In genomic region chr1:21468597-21468996, GRCh38 we compare ENCODE assay signal across 10 cellular contexts. TPM values are rescaled to one million over a fixed set of nuclear protein-coding genes. Genes with fewer than 3 reads are reported as not detected.
DNase-seq lines count a peak whose midpoint lies in the region; ATAC-seq and TF ChIP-seq lines count a peak whose summit lies in the region.
"Had no signal": no experiment of that assay in that cellular context is flagged by ENCODE, and none has a peak within 500 bp of the region (broad histone marks: within the 10 kb centered on the region; RNA-seq: fewer than 3 reads in every experiment).

No MANE protein-coding gene starts in this region.

- TF ChIP-seq CTCF in OCI-LY3 (IDR thresholded peaks at IDR 0.05; ENCODE audit: low read depth, low read length) (peak; percentile 27; the same call in 1 of the 2 replicates), fibroblast of mammary gland (conservative IDR thresholded peaks at IDR 0.05; ENCODE audit: control insufficient read depth, insufficient read depth, low read depth, low read length) (peak; percentile 50)

- no peaks in the 10 kb centered on the region for H3K4me1 ChIP-seq in OCI-LY3 (ENCODE audit: low read length)

- H3K9me3 Mint-ChIP-seq in activated naive CD8-positive, alpha-beta T cell treated with anti-CD3 and anti-CD28 coated beads, Interleukin-2, amount 50 U/mL, for 24 hours: no peaks in the 10 kb centered on the region
- no peaks in the 10 kb centered on the region for H3K9me3 Mint-ChIP-seq in activated naive CD8-positive, alpha-beta T cell treated with anti-CD3 and anti-CD28 coated beads for 36 hours
- H3K9me3 Mint-ChIP-seq: activated T-helper 17 cell treated with anti-CD3 and anti-CD28 coated beads, Interleukin-2, amount 50 U/mL, for 72 hours had no signal

- H3K27ac ChIP-seq in OCI-LY3 (ENCODE audit: low read length): no peak overlapping the region

- H3K79me2 ChIP-seq in OCI-LY3 (ENCODE audit: low read length): no peaks in the 10 kb centered on the region

- H3K27me3 ChIP-seq in OCI-LY3 (ENCODE audit: low read depth, low read length): no peaks in the 10 kb centered on the region

- no peak for ATAC-seq in activated naive CD8-positive, alpha-beta T cell treated with anti-CD3 and anti-CD28 coated beads, Interleukin-2, amount 50 U/mL, for 24 hours
- ATAC-seq: activated T-helper 17 cell treated with anti-CD3 and anti-CD28 coated beads, Interleukin-2, amount 50 U/mL, for 72 hours had no signal

- no peak overlapping the region for H3K4me3 Mint-ChIP-seq in activated naive CD8-positive, alpha-beta T cell treated with anti-CD3 and anti-CD28 coated beads, Interleukin-2, amount 50 U/mL, for 24 hours
- no peak overlapping the region for H3K4me3 Mint-ChIP-seq in activated naive CD8-positive, alpha-beta T cell treated with anti-CD3 and anti-CD28 coated beads for 36 hours
- H3K4me3 Mint-ChIP-seq: activated T-helper 17 cell treated with anti-CD3 and anti-CD28 coated beads, Interleukin-2, amount 50 U/mL, for 72 hours had no signal

- H3K4me2 ChIP-seq in OCI-LY3 (ENCODE audit: low read length): no peak overlapping the region

- H3K36me3 Mint-ChIP-seq in activated naive CD8-positive, alpha-beta T cell treated with anti-CD3 and anti-CD28 coated beads, Interleukin-2, amount 50 U/mL, for 24 hours (ENCODE audit: low read depth): no peaks in the 10 kb centered on the region
- H3K36me3 Mint-ChIP-seq in activated naive CD8-positive, alpha-beta T cell treated with anti-CD3 and anti-CD28 coated beads for 36 hours: no peaks in the 10 kb centered on the region

- H3K4me3 ChIP-seq in OCI-LY3 (ENCODE audit: low read length): no peak overlapping the region
- no peak overlapping the region for H3K4me3 ChIP-seq in fibroblast of mammary gland (ENCODE audit: control insufficient read depth, low read depth, low read length)

- no peaks in the 10 kb centered on the region for H4K20me1 ChIP-seq in OCI-LY3 (ENCODE audit: insufficient read depth, low read length)

- no peaks in the 10 kb centered on the region for H3K36me3 ChIP-seq in OCI-LY3 (replicated peaks; ENCODE audit: low read depth, low read length)

- H2AFZ ChIP-seq in OCI-LY3 (ENCODE audit: low read depth, low read length): no peak overlapping the region

- no peaks in the 10 kb centered on the region for H3K9me3 ChIP-seq in OCI-LY3 (ENCODE audit: insufficient read depth, low read length)

- peak; percentile 40 for DNase-seq in activated naive CD8-positive, alpha-beta T cell treated with anti-CD3 and anti-CD28 coated beads, Interleukin-2, amount 50 U/mL, for 24 hours
- no peak for DNase-seq in activated naive CD8-positive, alpha-beta T cell treated with anti-CD3 and anti-CD28 coated beads for 36 hours
- peak; percentile 56 for DNase-seq in fibroblast of mammary gland (ENCODE audit: low read depth)
- peak; percentile 66 for DNase-seq in stimulated activated CD8-positive, alpha-beta memory T cell treated with anti-CD3 and anti-CD28 coated beads, Interleukin-4, amount 100 ng/mL, for 48 hours
- no peak for DNase-seq in NCI-H1436 treated with DMSO at 0.1 percent for 48 hours (lab: John Stamatoyannopoulos, UW)
- no peak for DNase-seq in Ammon's horn (ENCODE audit: low spot score)
- no peak for DNase-seq in putamen (ENCODE audit: low spot score)
- DNase-seq: NCI-H2171 had no signal

- H3K9ac ChIP-seq in OCI-LY3 (ENCODE audit: low read length): no peak overlapping the region

- no peaks in the 10 kb centered on the region for H3K4me1 Mint-ChIP-seq in activated naive CD8-positive, alpha-beta T cell treated with anti-CD3 and anti-CD28 coated beads, Interleukin-2, amount 50 U/mL, for 24 hours
- no peaks in the 10 kb centered on the region for H3K4me1 Mint-ChIP-seq in activated naive CD8-positive, alpha-beta T cell treated with anti-CD3 and anti-CD28 coated beads for 36 hours
- H3K4me1 Mint-ChIP-seq: activated T-helper 17 cell treated with anti-CD3 and anti-CD28 coated beads, Interleukin-2, amount 50 U/mL, for 72 hours had no signal

- no peak overlapping the region for H3K27ac Mint-ChIP-seq in activated naive CD8-positive, alpha-beta T cell treated with anti-CD3 and anti-CD28 coated beads, Interleukin-2, amount 50 U/mL, for 24 hours
- H3K27ac Mint-ChIP-seq in activated naive CD8-positive, alpha-beta T cell treated with anti-CD3 and anti-CD28 coated beads for 36 hours: no peak overlapping the region

- no peaks in the 10 kb centered on the region for H3K27me3 Mint-ChIP-seq in activated naive CD8-positive, alpha-beta T cell treated with anti-CD3 and anti-CD28 coated beads, Interleukin-2, amount 50 U/mL, for 24 hours
- H3K27me3 Mint-ChIP-seq in activated naive CD8-positive, alpha-beta T cell treated with anti-CD3 and anti-CD28 coated beads for 36 hours: no peaks in the 10 kb centered on the region
- H3K27me3 Mint-ChIP-seq: activated T-helper 17 cell treated with anti-CD3 and anti-CD28 coated beads, Interleukin-2, amount 50 U/mL, for 72 hours had no signal

RNA-seq across cellular contexts. Expression of gene NBPF3, which starts 28.7 kb away (rescaled TPM):
- total RNA-seq in activated naive CD8-positive, alpha-beta T cell treated with anti-CD3 and anti-CD28 coated beads for 36 hours: 1 to 10 TPM; 3.9 to 4.2 TPM

RNA-seq across cellular contexts. Expression of gene ALPL, which starts 40.6 kb away (rescaled TPM):
- not detected for total RNA-seq in activated naive CD8-positive, alpha-beta T cell treated with anti-CD3 and anti-CD28 coated beads for 36 hours
- total RNA-seq: activated T-helper 17 cell treated with anti-CD3 and anti-CD28 coated beads, Interleukin-2, amount 50 U/mL, for 72 hours had no signal

Comparison
In these comparisons a context has a peak if more than half of its experiments do, and no peak if none do; other contexts are left out.
1. DNase-seq: peak in activated naive CD8-positive, alpha-beta T cell treated with anti-CD3 and anti-CD28 coated beads, Interleukin-2, amount 50 U/mL, for 24 hours (single experiment), fibroblast of mammary gland (single experiment) and stimulated activated CD8-positive, alpha-beta memory T cell treated with anti-CD3 and anti-CD28 coated beads, Interleukin-4, amount 100 ng/mL, for 48 hours (single experiment); none in activated naive CD8-positive, alpha-beta T cell treated with anti-CD3 and anti-CD28 coated beads for 36 hours (single experiment), NCI-H1436 treated with DMSO at 0.1 percent for 48 hours (single experiment), Ammon's horn (single experiment) and putamen (single experiment).